Comparison of ENCODE assay signal across 21 cellular contexts in genomic region chr19:1936916-1937610, GRCh38. TPM values are rescaled to one million over a fixed set of nuclear protein-coding genes. Genes with fewer than 3 reads are reported as not detected.
DNase-seq lines count a peak whose midpoint lies in the region; ATAC-seq and TF ChIP-seq lines count a peak whose summit lies in the region.
"Had no signal": no experiment of that assay in that cellular context is flagged by ENCODE, and none has a peak within 500 bp of the region (broad histone marks: within the 10 kb centered on the region; RNA-seq: fewer than 3 reads in every experiment).

No MANE protein-coding gene starts in this region.

- TF ChIP-seq POLR2A in adrenal gland (IDR thresholded peaks at IDR 0.05), result no peak

- H3K27ac ChIP-seq in adrenal gland, result peak overlapping the region in 3 of 5 donors; percentile 80 to 90 (median 85)
- H3K27ac ChIP-seq: cardiac muscle cell, KMS-11, sigmoid colon, suprapubic skin had no signal

- no peaks in the 10 kb centered on the region for H3K9me3 ChIP-seq in adrenal gland (replicated peaks in 1 of 3)
- H3K9me3 ChIP-seq: sigmoid colon, suprapubic skin had no signal

- H3K4me3 Mint-ChIP-seq in CD14-positive monocyte, result no peak overlapping the region
- no peak overlapping the region for H3K4me3 Mint-ChIP-seq in Calu3 (ENCODE audit: low read depth, unreplicated experiment)
- H3K4me3 Mint-ChIP-seq in nephron, result peak overlapping the region; percentile 43 to 60 (median 49)
- H3K4me3 Mint-ChIP-seq: activated CD4-positive, alpha-beta T cell treated with anti-CD3 and anti-CD28 coated beads for 36 hours had no signal

- H3K36me3 ChIP-seq in adrenal gland (replicated peaks in 1 of 2), result no peaks in the 10 kb centered on the region
- H3K36me3 ChIP-seq: cardiac muscle cell, sigmoid colon, suprapubic skin had no signal

- no peak for DNase-seq in CD14-positive monocyte (ENCODE audit: low spot score)
- no peak for DNase-seq in Calu3
- DNase-seq in adrenal gland, result no peak
- DNase-seq in stimulated activated CD4-positive, alpha-beta T cell treated with anti-CD3 and anti-CD28 coated beads, Interleukin-2, amount 100 ng/mL, for 24 hours, result no peak
- no peak for DNase-seq in NCI-H345 treated with DMSO at 0.1 percent for 48 hours (lab: John Stamatoyannopoulos, UW; ENCODE audit: unreplicated experiment)
- DNase-seq: activated CD4-positive, alpha-beta T cell treated with anti-CD3 and anti-CD28 coated beads for 36 hours; activated effector memory CD4-positive, alpha-beta T cell treated with anti-CD3 and anti-CD28 coated beads, Interleukin-2, amount 50 U/mL, for 16 hours; DMS53; head of caudate nucleus; left cardiac atrium; mesenchymal stem cell; NCI-H1694; NCI-H748 treated with DMSO at 0.1 percent for 48 hours; posterior cingulate gyrus; sigmoid colon had no signal

- H3K27ac Mint-ChIP-seq in CD14-positive monocyte, result peak overlapping the region in 5 of 7 donors; percentile 0 to 68 (median 6)
- peak overlapping the region; percentile 20 for H3K27ac Mint-ChIP-seq in Calu3 (ENCODE audit: unreplicated experiment)
- peak overlapping the region; percentile 9 to 70 (median 11) for H3K27ac Mint-ChIP-seq in nephron
- H3K27ac Mint-ChIP-seq: activated CD4-positive, alpha-beta T cell treated with anti-CD3 and anti-CD28 coated beads for 36 hours had no signal

- no peaks in the 10 kb centered on the region for H3K27me3 ChIP-seq in adrenal gland
- H3K27me3 ChIP-seq: cardiac muscle cell, sigmoid colon, suprapubic skin had no signal

- H3K27me3 Mint-ChIP-seq in CD14-positive monocyte (ENCODE audit: low read depth in 3 of 3) (peaks cover 4 to 11% (median 9%) of the 10 kb centered on the region in 3 donors), Calu3 (ENCODE audit: unreplicated experiment) (peaks cover 14% of the 10 kb centered on the region), nephron (ENCODE audit: low read depth) (peaks cover 8% of the 10 kb centered on the region)
- H3K27me3 Mint-ChIP-seq: activated CD4-positive, alpha-beta T cell treated with anti-CD3 and anti-CD28 coated beads for 36 hours had no signal

- intact Hi-C loops in CD14-positive monocyte (cut with micrococcal nuclease) (no loop called here), Calu3 (cut with micrococcal nuclease; ENCODE audit: unreplicated experiment) (no loop called here), adrenal gland (cut with DNase I) (no loop called here)

- H3K4me1 ChIP-seq in adrenal gland (replicated peaks in 1 of 2), result peaks cover 17 to 28% of the 10 kb centered on the region in 2 donors

- 87 to 90% (median 89%) methylated on average over 6 to 24 of the region's 24 CpGs for WGBS in adrenal gland, 4 donors

- peaks cover 0 to 4% of the 10 kb centered on the region in 2 donors for H3K36me3 Mint-ChIP-seq in CD14-positive monocyte
- H3K36me3 Mint-ChIP-seq in Calu3 (ENCODE audit: insufficient read depth, unreplicated experiment), result peaks cover 26% of the 10 kb centered on the region
- no peaks in the 10 kb centered on the region for H3K36me3 Mint-ChIP-seq in nephron (ENCODE audit: low read depth)

- ATAC-seq in GM18502 (IDR thresholded peaks at IDR 0.05; ENCODE audit: poor library complexity, unreplicated experiment) (no peak), GM19455 (IDR thresholded peaks at IDR 0.05; ENCODE audit: unreplicated experiment) (no peak)
- ATAC-seq: activated CD4-positive, alpha-beta T cell treated with anti-CD3 and anti-CD28 coated beads for 36 hours; left cardiac atrium had no signal

- CTCF ChIA-PET in Calu3 (lab: Charles Lee), result no interaction called here

- H3K9me3 Mint-ChIP-seq in CD14-positive monocyte, result peaks cover 7 to 12% (median 10%) of the 10 kb centered on the region in 7 donors
- H3K9me3 Mint-ChIP-seq in Calu3 (ENCODE audit: low read depth, unreplicated experiment), result peaks cover 2% of the 10 kb centered on the region
- no peaks in the 10 kb centered on the region for H3K9me3 Mint-ChIP-seq in nephron

- TF ChIP-seq CTCF in CD14-positive monocyte (IDR thresholded peaks at IDR 0.05) (no peak), Calu3 (IDR thresholded peaks at IDR 0.05; ENCODE audit: unreplicated experiment) (no peak), adrenal gland (IDR thresholded peaks at IDR 0.05) (no peak), nephron (IDR thresholded peaks at IDR 0.05; ENCODE audit: unreplicated experiment in 3 of 3) (no peak)

- BruUV-seq in Calu3 (replicated peaks; lab: Mats Ljungman, UMichigan), result no TSS peak

- H3K4me3 ChIP-seq in adrenal gland, result no peak overlapping the region
- H3K4me3 ChIP-seq: cardiac muscle cell, sigmoid colon, suprapubic skin had no signal

- peaks cover 26% of the 10 kb centered on the region for H3K4me1 Mint-ChIP-seq in CD14-positive monocyte
- peaks cover 15% of the 10 kb centered on the region for H3K4me1 Mint-ChIP-seq in Calu3 (ENCODE audit: low read depth, unreplicated experiment)
- H3K4me1 Mint-ChIP-seq in nephron, result peaks cover 16% of the 10 kb centered on the region

RNA-seq across cellular contexts. Expression of gene CSNK1G2, which starts 3.9 kb away (rescaled TPM):
- polyA plus RNA-seq in CD14-positive monocyte (10 to 100 TPM; 10.8 to 20.3 TPM), adrenal gland (100 to 1,000 TPM in 2 of 3 donors, 10 to 100 TPM in 1; 30.0 to 120 (median 100) TPM)
- total RNA-seq in Calu3 (2022) (54.5 and 59.2 TPM in 2 replicates), adrenal gland (10 to 100 TPM; 50.7 to 83.4 (median 73.6) TPM)

RNA-seq across cellular contexts. Expression of gene ADAT3, which starts 31.9 kb away (rescaled TPM):
- polyA plus RNA-seq in CD14-positive monocyte, result 1 to 10 TPM; 2.7 to 3.2 TPM
- 6.7 TPM in 2 replicates for total RNA-seq in Calu3 (2022)
- total RNA-seq in adrenal gland, result 10 to 100 TPM in 3 of 8 donors, 1 to 10 TPM in 5; 4.7 to 29.6 (median 9.2) TPM
- 1 to 10 TPM in 2 of 3 donors, not detected in 1; 8.1 to 8.3 TPM for polyA plus RNA-seq in adrenal gland

RNA-seq across cellular contexts. Expression of gene SCAMP4, which starts 31.9 kb away (rescaled TPM):
- 10 to 100 TPM; 11.9 to 15.4 TPM for polyA plus RNA-seq in CD14-positive monocyte
- total RNA-seq in Calu3 (2022), result 64.2 and 80.5 TPM in 2 replicates
- total RNA-seq in adrenal gland, result 100 to 1,000 TPM in 3 of 8 donors, 10 to 100 TPM in 5; 47.8 to 192 (median 84.8) TPM
- 10 to 100 TPM; 13.5 to 43.8 (median 22.7) TPM for polyA plus RNA-seq in adrenal gland

RNA-seq across cellular contexts. Expression of gene ABHD17A, which starts 51.8 kb away (rescaled TPM):
- polyA plus RNA-seq in CD14-positive monocyte (10 to 100 TPM; 69.8 to 79.0 TPM), adrenal gland (100 to 1,000 TPM in 2 of 3 donors, 1 to 10 TPM in 1; 2.5 to 235 (median 195) TPM)
- total RNA-seq in Calu3 (2022) (35.2 and 36.9 TPM in 2 replicates), adrenal gland (100 to 1,000 TPM in 4 of 8 donors, 10 to 100 TPM in 4; 60.1 to 145 (median 99.4) TPM)

Comparison
In these comparisons a context has a peak if more than half of its experiments do, and no peak if none do; other contexts are left out.
1. H3K4me3 Mint-ChIP-seq: peak in nephron (3 of 3); none in CD14-positive monocyte (0 of 2) and Calu3 (single experiment).
2. Peak in every context shown above with its lines, with median percentiles within 50 percentile points of each other: H3K27ac Mint-ChIP-seq.